1 cellular context compared by ENCODE assay signal in the genomic region with DNA sequence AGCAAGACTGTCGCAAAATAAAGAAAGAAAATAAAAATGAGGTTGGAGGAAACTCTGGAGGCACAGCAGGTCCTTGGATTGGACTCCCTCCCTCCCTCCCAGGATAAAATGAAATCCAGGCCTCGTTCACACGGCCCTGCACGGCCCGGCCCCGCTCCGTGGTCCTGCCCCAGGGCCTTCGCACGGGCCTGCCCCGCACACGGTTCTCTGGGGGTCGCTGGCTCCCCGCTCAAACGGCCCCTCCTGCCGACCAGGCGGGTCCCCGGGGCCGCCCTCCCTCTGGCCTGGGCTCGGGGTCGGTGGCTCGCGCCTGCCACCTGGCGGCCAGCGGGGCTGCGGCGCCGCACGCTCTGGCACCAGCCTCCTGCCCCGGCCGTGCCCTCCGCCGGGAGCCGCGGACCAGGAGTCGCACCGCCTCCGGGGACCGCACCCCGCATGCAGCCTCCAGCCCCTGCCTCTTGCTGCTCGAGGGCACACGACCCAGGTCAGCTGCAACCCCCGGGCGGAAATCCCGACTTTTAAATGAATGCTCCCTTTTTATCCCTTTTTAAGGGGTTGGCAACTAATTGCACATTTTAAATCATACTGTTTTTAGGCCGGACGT.
TF ChIP-seq lines count a peak whose summit lies in the region.

No MANE protein-coding gene starts in this region.

TF ChIP-seq in HepG2, 621 proteins besides CTCF, POLR2A, EP300 and RAD21 (continued from another document and continues in another):
- TF ChIP-seq, protein P1, sequence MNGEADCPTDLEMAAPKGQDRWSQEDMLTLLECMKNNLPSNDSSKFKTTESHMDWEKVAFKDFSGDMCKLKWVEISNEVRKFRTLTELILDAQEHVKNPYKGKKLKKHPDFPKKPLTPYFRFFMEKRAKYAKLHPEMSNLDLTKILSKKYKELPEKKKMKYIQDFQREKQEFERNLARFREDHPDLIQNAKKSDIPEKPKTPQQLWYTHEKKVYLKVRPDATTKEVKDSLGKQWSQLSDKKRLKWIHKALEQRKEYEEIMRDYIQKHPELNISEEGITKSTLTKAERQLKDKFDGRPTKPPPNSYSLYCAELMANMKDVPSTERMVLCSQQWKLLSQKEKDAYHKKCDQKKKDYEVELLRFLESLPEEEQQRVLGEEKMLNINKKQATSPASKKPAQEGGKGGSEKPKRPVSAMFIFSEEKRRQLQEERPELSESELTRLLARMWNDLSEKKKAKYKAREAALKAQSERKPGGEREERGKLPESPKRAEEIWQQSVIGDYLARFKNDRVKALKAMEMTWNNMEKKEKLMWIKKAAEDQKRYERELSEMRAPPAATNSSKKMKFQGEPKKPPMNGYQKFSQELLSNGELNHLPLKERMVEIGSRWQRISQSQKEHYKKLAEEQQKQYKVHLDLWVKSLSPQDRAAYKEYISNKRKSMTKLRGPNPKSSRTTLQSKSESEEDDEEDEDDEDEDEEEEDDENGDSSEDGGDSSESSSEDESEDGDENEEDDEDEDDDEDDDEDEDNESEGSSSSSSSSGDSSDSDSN (CRISPR knock-in tag; IDR thresholded peaks at IDR 0.05): peak; percentile 67; the same call in 1 of the 2 replicates
- TF ChIP-seq ZNF879 (CRISPR knock-in tag; IDR thresholded peaks at IDR 0.05): no peak
- TF ChIP-seq, protein P2, sequence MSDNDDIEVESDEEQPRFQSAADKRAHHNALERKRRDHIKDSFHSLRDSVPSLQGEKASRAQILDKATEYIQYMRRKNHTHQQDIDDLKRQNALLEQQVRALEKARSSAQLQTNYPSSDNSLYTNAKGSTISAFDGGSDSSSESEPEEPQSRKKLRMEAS (IDR thresholded peaks at IDR 0.05): peak; percentile 89
- TF ChIP-seq ZNF768 (CRISPR knock-in tag; IDR thresholded peaks at IDR 0.05): peak; percentile 41
- TF ChIP-seq ZMYM4 (CRISPR knock-in tag; IDR thresholded peaks at IDR 0.05): no peak
- no peak for TF ChIP-seq ZFP41 (CRISPR knock-in tag; IDR thresholded peaks at IDR 0.05; ENCODE audit: borderline replicate concordance)
- TF ChIP-seq XBP1 (CRISPR knock-in tag; IDR thresholded peaks at IDR 0.05): no peak
- no peak for TF ChIP-seq ZBTB1 (CRISPR knock-in tag; IDR thresholded peaks at IDR 0.05; ENCODE audit: borderline replicate concordance)
- no peak for TF ChIP-seq ZNF225 (CRISPR knock-in tag; IDR thresholded peaks at IDR 0.05)
- TF ChIP-seq RBM39 (IDR thresholded peaks at IDR 0.05; ENCODE audit: low read depth, low read length, poor library complexity, severe bottlenecking): no peak
- TF ChIP-seq, protein P3, sequence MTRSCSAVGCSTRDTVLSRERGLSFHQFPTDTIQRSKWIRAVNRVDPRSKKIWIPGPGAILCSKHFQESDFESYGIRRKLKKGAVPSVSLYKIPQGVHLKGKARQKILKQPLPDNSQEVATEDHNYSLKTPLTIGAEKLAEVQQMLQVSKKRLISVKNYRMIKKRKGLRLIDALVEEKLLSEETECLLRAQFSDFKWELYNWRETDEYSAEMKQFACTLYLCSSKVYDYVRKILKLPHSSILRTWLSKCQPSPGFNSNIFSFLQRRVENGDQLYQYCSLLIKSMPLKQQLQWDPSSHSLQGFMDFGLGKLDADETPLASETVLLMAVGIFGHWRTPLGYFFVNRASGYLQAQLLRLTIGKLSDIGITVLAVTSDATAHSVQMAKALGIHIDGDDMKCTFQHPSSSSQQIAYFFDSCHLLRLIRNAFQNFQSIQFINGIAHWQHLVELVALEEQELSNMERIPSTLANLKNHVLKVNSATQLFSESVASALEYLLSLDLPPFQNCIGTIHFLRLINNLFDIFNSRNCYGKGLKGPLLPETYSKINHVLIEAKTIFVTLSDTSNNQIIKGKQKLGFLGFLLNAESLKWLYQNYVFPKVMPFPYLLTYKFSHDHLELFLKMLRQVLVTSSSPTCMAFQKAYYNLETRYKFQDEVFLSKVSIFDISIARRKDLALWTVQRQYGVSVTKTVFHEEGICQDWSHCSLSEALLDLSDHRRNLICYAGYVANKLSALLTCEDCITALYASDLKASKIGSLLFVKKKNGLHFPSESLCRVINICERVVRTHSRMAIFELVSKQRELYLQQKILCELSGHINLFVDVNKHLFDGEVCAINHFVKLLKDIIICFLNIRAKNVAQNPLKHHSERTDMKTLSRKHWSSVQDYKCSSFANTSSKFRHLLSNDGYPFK (CRISPR knock-in tag; IDR thresholded peaks at IDR 0.05; ENCODE audit: borderline replicate concordance): no peak
- TF ChIP-seq MED1 (CRISPR knock-in tag; IDR thresholded peaks at IDR 0.05): peak; percentile 66
- TF ChIP-seq, protein P4, sequence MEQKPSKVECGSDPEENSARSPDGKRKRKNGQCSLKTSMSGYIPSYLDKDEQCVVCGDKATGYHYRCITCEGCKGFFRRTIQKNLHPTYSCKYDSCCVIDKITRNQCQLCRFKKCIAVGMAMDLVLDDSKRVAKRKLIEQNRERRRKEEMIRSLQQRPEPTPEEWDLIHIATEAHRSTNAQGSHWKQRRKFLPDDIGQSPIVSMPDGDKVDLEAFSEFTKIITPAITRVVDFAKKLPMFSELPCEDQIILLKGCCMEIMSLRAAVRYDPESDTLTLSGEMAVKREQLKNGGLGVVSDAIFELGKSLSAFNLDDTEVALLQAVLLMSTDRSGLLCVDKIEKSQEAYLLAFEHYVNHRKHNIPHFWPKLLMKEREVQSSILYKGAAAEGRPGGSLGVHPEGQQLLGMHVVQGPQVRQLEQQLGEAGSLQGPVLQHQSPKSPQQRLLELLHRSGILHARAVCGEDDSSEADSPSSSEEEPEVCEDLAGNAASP (CRISPR knock-in tag; IDR thresholded peaks at IDR 0.05; ENCODE audit: borderline replicate concordance): no peak
- peak; percentile 52 for TF ChIP-seq TBX2 (CRISPR knock-in tag; IDR thresholded peaks at IDR 0.05; ENCODE audit: borderline replicate concordance)
- TF ChIP-seq HES4 (CRISPR knock-in tag; IDR thresholded peaks at IDR 0.05; ENCODE audit: borderline replicate concordance): peak; percentile 80; the same call in 1 of the 2 replicates
- 0 out of 2 replicates have a peak, but pooled peaks have one; percentile 24 for TF ChIP-seq ZNF563 (CRISPR knock-in tag; IDR thresholded peaks at IDR 0.05)
- TF ChIP-seq CEBPG (CRISPR knock-in tag; IDR thresholded peaks at IDR 0.05): no peak
- no peak for TF ChIP-seq ERF (CRISPR knock-in tag; IDR thresholded peaks at IDR 0.05)
- TF ChIP-seq, protein P5, sequence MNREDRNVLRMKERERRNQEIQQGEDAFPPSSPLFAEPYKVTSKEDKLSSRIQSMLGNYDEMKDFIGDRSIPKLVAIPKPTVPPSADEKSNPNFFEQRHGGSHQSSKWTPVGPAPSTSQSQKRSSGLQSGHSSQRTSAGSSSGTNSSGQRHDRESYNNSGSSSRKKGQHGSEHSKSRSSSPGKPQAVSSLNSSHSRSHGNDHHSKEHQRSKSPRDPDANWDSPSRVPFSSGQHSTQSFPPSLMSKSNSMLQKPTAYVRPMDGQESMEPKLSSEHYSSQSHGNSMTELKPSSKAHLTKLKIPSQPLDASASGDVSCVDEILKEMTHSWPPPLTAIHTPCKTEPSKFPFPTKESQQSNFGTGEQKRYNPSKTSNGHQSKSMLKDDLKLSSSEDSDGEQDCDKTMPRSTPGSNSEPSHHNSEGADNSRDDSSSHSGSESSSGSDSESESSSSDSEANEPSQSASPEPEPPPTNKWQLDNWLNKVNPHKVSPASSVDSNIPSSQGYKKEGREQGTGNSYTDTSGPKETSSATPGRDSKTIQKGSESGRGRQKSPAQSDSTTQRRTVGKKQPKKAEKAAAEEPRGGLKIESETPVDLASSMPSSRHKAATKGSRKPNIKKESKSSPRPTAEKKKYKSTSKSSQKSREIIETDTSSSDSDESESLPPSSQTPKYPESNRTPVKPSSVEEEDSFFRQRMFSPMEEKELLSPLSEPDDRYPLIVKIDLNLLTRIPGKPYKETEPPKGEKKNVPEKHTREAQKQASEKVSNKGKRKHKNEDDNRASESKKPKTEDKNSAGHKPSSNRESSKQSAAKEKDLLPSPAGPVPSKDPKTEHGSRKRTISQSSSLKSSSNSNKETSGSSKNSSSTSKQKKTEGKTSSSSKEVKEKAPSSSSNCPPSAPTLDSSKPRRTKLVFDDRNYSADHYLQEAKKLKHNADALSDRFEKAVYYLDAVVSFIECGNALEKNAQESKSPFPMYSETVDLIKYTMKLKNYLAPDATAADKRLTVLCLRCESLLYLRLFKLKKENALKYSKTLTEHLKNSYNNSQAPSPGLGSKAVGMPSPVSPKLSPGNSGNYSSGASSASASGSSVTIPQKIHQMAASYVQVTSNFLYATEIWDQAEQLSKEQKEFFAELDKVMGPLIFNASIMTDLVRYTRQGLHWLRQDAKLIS (CRISPR knock-in tag; IDR thresholded peaks at IDR 0.05): no peak
- TF ChIP-seq ZNF615 (CRISPR knock-in tag; IDR thresholded peaks at IDR 0.05; ENCODE audit: borderline replicate concordance): no peak
- TF ChIP-seq PLRG1 (conservative IDR thresholded peaks at IDR 0.05): no peak
- peak; percentile 23; the same call in 1 of the 2 replicates for TF ChIP-seq ZNF629 (CRISPR knock-in tag; conservative IDR thresholded peaks at IDR 0.05)
- TF ChIP-seq ZFYVE20 (CRISPR knock-in tag; IDR thresholded peaks at IDR 0.05; ENCODE audit: borderline replicate concordance, low read depth): no peak
- TF ChIP-seq, protein P6, sequence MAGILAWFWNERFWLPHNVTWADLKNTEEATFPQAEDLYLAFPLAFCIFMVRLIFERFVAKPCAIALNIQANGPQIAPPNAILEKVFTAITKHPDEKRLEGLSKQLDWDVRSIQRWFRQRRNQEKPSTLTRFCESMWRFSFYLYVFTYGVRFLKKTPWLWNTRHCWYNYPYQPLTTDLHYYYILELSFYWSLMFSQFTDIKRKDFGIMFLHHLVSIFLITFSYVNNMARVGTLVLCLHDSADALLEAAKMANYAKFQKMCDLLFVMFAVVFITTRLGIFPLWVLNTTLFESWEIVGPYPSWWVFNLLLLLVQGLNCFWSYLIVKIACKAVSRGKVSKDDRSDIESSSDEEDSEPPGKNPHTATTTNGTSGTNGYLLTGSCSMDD (CRISPR knock-in tag; IDR thresholded peaks at IDR 0.05): no peak
- peak; percentile 70 for TF ChIP-seq SALL1 (CRISPR knock-in tag; IDR thresholded peaks at IDR 0.05)
- no peak for TF ChIP-seq GTF3A (CRISPR knock-in tag; conservative IDR thresholded peaks at IDR 0.05)
- TF ChIP-seq ZFP36 (IDR thresholded peaks at IDR 0.05; ENCODE audit: borderline replicate concordance, low read depth, low read length, partially characterized antibody): no peak
- TF ChIP-seq, protein P7, sequence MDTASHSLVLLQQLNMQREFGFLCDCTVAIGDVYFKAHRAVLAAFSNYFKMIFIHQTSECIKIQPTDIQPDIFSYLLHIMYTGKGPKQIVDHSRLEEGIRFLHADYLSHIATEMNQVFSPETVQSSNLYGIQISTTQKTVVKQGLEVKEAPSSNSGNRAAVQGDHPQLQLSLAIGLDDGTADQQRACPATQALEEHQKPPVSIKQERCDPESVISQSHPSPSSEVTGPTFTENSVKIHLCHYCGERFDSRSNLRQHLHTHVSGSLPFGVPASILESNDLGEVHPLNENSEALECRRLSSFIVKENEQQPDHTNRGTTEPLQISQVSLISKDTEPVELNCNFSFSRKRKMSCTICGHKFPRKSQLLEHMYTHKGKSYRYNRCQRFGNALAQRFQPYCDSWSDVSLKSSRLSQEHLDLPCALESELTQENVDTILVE (CRISPR knock-in tag; IDR thresholded peaks at IDR 0.05): no peak
- peak; percentile 69 for TF ChIP-seq XRCC5 (optimal IDR thresholded peaks at IDR 0.05; ENCODE audit: low read length)
- no peak; the same call in 1 of the 2 replicates for TF ChIP-seq TSC22D2 (CRISPR knock-in tag; IDR thresholded peaks at IDR 0.05; ENCODE audit: borderline replicate concordance)
- TF ChIP-seq ZNF121 (CRISPR knock-in tag; IDR thresholded peaks at IDR 0.05): peak; percentile 63; the same call in 1 of the 2 replicates
- no peak for TF ChIP-seq ARID2 (CRISPR knock-in tag; IDR thresholded peaks at IDR 0.05; ENCODE audit: borderline replicate concordance)
- TF ChIP-seq HIVEP1 (CRISPR knock-in tag; IDR thresholded peaks at IDR 0.05): no peak
- no peak for TF ChIP-seq FOXA1 (IDR thresholded peaks at IDR 0.05)
- no peak for TF ChIP-seq FOXA1 (CRISPR knock-in tag; IDR thresholded peaks at IDR 0.05)
- TF ChIP-seq, protein P8, sequence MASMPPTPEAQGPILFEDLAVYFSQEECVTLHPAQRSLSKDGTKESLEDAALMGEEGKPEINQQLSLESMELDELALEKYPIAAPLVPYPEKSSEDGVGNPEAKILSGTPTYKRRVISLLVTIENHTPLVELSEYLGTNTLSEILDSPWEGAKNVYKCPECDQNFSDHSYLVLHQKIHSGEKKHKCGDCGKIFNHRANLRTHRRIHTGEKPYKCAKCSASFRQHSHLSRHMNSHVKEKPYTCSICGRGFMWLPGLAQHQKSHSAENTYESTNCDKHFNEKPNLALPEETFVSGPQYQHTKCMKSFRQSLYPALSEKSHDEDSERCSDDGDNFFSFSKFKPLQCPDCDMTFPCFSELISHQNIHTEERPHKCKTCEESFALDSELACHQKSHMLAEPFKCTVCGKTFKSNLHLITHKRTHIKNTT (CRISPR knock-in tag; IDR thresholded peaks at IDR 0.05): no peak
- no peak for TF ChIP-seq WIZ (CRISPR knock-in tag; IDR thresholded peaks at IDR 0.05)
- TF ChIP-seq ZNF816 (CRISPR knock-in tag; IDR thresholded peaks at IDR 0.05; ENCODE audit: borderline replicate concordance): no peak
- TF ChIP-seq PHF8 (CRISPR knock-in tag; IDR thresholded peaks at IDR 0.05): peak; percentile 30; the same call in 1 of the 2 replicates
- 0 out of 2 replicates have a peak, but pooled peaks have one; percentile 14 for TF ChIP-seq ARNTL (CRISPR knock-in tag; IDR thresholded peaks at IDR 0.05)
- no peak for TF ChIP-seq NONO (IDR thresholded peaks at IDR 0.05)
- TF ChIP-seq NONO (CRISPR knock-in tag; conservative IDR thresholded peaks at IDR 0.05): peak; percentile 62; the same call in 1 of the 2 replicates
- no peak for TF ChIP-seq THYN1 (CRISPR knock-in tag; IDR thresholded peaks at IDR 0.05; ENCODE audit: borderline replicate concordance, low read depth)
- peak; percentile 82; the same call in 1 of the 2 replicates for TF ChIP-seq ARNT2 (CRISPR knock-in tag; IDR thresholded peaks at IDR 0.05; ENCODE audit: low read depth)
- no peak for TF ChIP-seq ZNF282 (IDR thresholded peaks at IDR 0.05; ENCODE audit: partially characterized antibody)
- TF ChIP-seq, protein P9, sequence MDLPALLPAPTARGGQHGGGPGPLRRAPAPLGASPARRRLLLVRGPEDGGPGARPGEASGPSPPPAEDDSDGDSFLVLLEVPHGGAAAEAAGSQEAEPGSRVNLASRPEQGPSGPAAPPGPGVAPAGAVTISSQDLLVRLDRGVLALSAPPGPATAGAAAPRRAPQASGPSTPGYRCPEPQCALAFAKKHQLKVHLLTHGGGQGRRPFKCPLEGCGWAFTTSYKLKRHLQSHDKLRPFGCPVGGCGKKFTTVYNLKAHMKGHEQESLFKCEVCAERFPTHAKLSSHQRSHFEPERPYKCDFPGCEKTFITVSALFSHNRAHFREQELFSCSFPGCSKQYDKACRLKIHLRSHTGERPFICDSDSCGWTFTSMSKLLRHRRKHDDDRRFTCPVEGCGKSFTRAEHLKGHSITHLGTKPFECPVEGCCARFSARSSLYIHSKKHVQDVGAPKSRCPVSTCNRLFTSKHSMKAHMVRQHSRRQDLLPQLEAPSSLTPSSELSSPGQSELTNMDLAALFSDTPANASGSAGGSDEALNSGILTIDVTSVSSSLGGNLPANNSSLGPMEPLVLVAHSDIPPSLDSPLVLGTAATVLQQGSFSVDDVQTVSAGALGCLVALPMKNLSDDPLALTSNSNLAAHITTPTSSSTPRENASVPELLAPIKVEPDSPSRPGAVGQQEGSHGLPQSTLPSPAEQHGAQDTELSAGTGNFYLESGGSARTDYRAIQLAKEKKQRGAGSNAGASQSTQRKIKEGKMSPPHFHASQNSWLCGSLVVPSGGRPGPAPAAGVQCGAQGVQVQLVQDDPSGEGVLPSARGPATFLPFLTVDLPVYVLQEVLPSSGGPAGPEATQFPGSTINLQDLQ (CRISPR knock-in tag; IDR thresholded peaks at IDR 0.05): no peak
- no peak for TF ChIP-seq SIN3A (IDR thresholded peaks at IDR 0.05; ENCODE audit: borderline replicate concordance, low read depth, low read length)
- no peak for TF ChIP-seq ZNF160 (CRISPR knock-in tag; IDR thresholded peaks at IDR 0.05)
- TF ChIP-seq FOXM1 (CRISPR knock-in tag; IDR thresholded peaks at IDR 0.05): no peak
- no peak for TF ChIP-seq ZSCAN12 (CRISPR knock-in tag; IDR thresholded peaks at IDR 0.05)
